Comparison of ENCODE assay signal across 9 cellular contexts in genomic region chr5:100840364-100840763, GRCh38.
DNase-seq lines count a peak whose midpoint lies in the region; ATAC-seq, FAIRE-seq and TF ChIP-seq lines count a peak whose summit lies in the region.
"Had no signal": no experiment of that assay in that cellular context is flagged by ENCODE, and none has a peak within 500 bp of the region (broad histone marks: within the 10 kb centered on the region; RNA-seq: fewer than 3 reads in every experiment).

No MANE protein-coding gene starts in this region.

- H3K4me1 ChIP-seq in keratinocyte (ENCODE audit: control insufficient read depth, extremely low read depth, insufficient read depth, low read length) = peaks cover 16% of the 10 kb centered on the region

- peaks cover 62% of the 10 kb centered on the region for H3K4me1 Mint-ChIP-seq in activated naive CD4-positive, alpha-beta T cell treated with anti-CD3 and anti-CD28 coated beads for 36 hours (ENCODE audit: low read depth)
- peaks cover 53% of the 10 kb centered on the region for H3K4me1 Mint-ChIP-seq in T-helper 1 cell treated with Interleukin-12 subunit alpha and Interleukin-12 subunit beta and Interleukin-4 antibody, amounts not matched to agents 30 μg/mL and 1 μg/mL, for 36 hours (ENCODE audit: low read depth)

- H3K79me2 ChIP-seq in keratinocyte (ENCODE audit: control insufficient read depth, insufficient read depth, low read length) = no peaks in the 10 kb centered on the region

- no peaks in the 10 kb centered on the region for H3K9me3 ChIP-seq in keratinocyte (ENCODE audit: control insufficient read depth, low read depth, low read length)

- no peaks in the 10 kb centered on the region for H4K20me1 ChIP-seq in keratinocyte (ENCODE audit: control insufficient read depth, extremely low read depth, insufficient read depth, low read length)

- H3K27ac ChIP-seq in keratinocyte (ENCODE audit: control insufficient read depth, insufficient read depth, low read length) = peak overlapping the region; percentile 51

- no peaks in the 10 kb centered on the region for H3K9me1 ChIP-seq in keratinocyte (ENCODE audit: control insufficient read depth, extremely low read depth, insufficient read depth, low read length)

- FAIRE-seq in keratinocyte (lab: Jason Lieb, UNC) = peak; percentile 85

- H3K27me3 ChIP-seq in keratinocyte (ENCODE audit: control insufficient read depth, extremely low read depth, insufficient read depth, low read length) = no peaks in the 10 kb centered on the region

- no peaks in the 10 kb centered on the region for H3K36me3 ChIP-seq in keratinocyte (ENCODE audit: control insufficient read depth in 2 of 2, extremely low read depth in 1 of 2, insufficient read depth in 2 of 2, low read length in 2 of 2)

- ATAC-seq in HG03064 (IDR thresholded peaks at IDR 0.05; ENCODE audit: low read depth, unreplicated experiment) = peak; percentile 67

- H3K9ac ChIP-seq in keratinocyte (ENCODE audit: control insufficient read depth, extremely low read depth, insufficient read depth, low read length) = no peak overlapping the region

- no peak overlapping the region for H3K4me3 ChIP-seq in keratinocyte (ENCODE audit: control insufficient read depth in 2 of 3, extremely low read depth in 1 of 3, insufficient read depth in 2 of 3, low read depth in 1 of 3, low read length in 3 of 3)

- H2AFZ ChIP-seq in keratinocyte (ENCODE audit: control insufficient read depth, low read length) = no peak overlapping the region

- peak overlapping the region; percentile 77 for H3K27ac Mint-ChIP-seq in activated naive CD4-positive, alpha-beta T cell treated with anti-CD3 and anti-CD28 coated beads for 36 hours
- peak overlapping the region; percentile 84 for H3K27ac Mint-ChIP-seq in T-helper 1 cell treated with Interleukin-12 subunit alpha and Interleukin-12 subunit beta and Interleukin-4 antibody, amounts not matched to agents 30 μg/mL and 1 μg/mL, for 36 hours

- H3K4me2 ChIP-seq in keratinocyte (ENCODE audit: control insufficient read depth, extremely low read depth, insufficient read depth, low read depth, low read length) = peak overlapping the region; percentile 40

- no peaks in the 10 kb centered on the region for H3K9me3 Mint-ChIP-seq in activated naive CD4-positive, alpha-beta T cell treated with anti-CD3 and anti-CD28 coated beads for 36 hours
- H3K9me3 Mint-ChIP-seq in T-helper 1 cell treated with Interleukin-12 subunit alpha and Interleukin-12 subunit beta and Interleukin-4 antibody, amounts not matched to agents 30 μg/mL and 1 μg/mL, for 36 hours = no peaks in the 10 kb centered on the region

- no peak overlapping the region for H3K4me3 Mint-ChIP-seq in activated naive CD4-positive, alpha-beta T cell treated with anti-CD3 and anti-CD28 coated beads for 36 hours
- peak overlapping the region; percentile 65 for H3K4me3 Mint-ChIP-seq in T-helper 1 cell treated with Interleukin-12 subunit alpha and Interleukin-12 subunit beta and Interleukin-4 antibody, amounts not matched to agents 30 μg/mL and 1 μg/mL, for 36 hours

- peaks cover 2% of the 10 kb centered on the region for H3K36me3 Mint-ChIP-seq in activated naive CD4-positive, alpha-beta T cell treated with anti-CD3 and anti-CD28 coated beads for 36 hours (ENCODE audit: low read depth)
- H3K36me3 Mint-ChIP-seq in T-helper 1 cell treated with Interleukin-12 subunit alpha and Interleukin-12 subunit beta and Interleukin-4 antibody, amounts not matched to agents 30 μg/mL and 1 μg/mL, for 36 hours (ENCODE audit: low read depth) = peaks cover 39% of the 10 kb centered on the region

- TF ChIP-seq CTCF in keratinocyte (optimal IDR thresholded peaks at IDR 0.05 in 1 of 3, IDR thresholded peaks at IDR 0.05 in 1 of 3, conservative IDR thresholded peaks at IDR 0.05 in 1 of 3; ENCODE audit: extremely low read depth in 1 of 3, insufficient read depth in 2 of 3, low read length in 3 of 3) = no peak

- dilution Hi-C loops in keratinocyte (cut with MboI; ENCODE audit: extremely low pct_ligation_motif_present, low sequenced_read_pairs) = no loop called here

- H3K27me3 Mint-ChIP-seq in activated naive CD4-positive, alpha-beta T cell treated with anti-CD3 and anti-CD28 coated beads for 36 hours (ENCODE audit: low read depth) = no peaks in the 10 kb centered on the region
- no peaks in the 10 kb centered on the region for H3K27me3 Mint-ChIP-seq in T-helper 1 cell treated with Interleukin-12 subunit alpha and Interleukin-12 subunit beta and Interleukin-4 antibody, amounts not matched to agents 30 μg/mL and 1 μg/mL, for 36 hours (ENCODE audit: low read depth)

- peak; percentile 69 for DNase-seq in activated naive CD4-positive, alpha-beta T cell treated with anti-CD3 and anti-CD28 coated beads for 36 hours
- DNase-seq in activated naive CD4-positive, alpha-beta T cell (lab: John Stamatoyannopoulos, UW) = no peak
- DNase-seq in keratinocyte (ENCODE audit: low read depth, low spot score) (no peak), NCI-H1417 (lab: John Stamatoyannopoulos, UW) (no peak), NCI-H187 (lab: John Stamatoyannopoulos, UW) (no peak), DMS114 treated with DMSO at 0.1 percent for 48 hours (lab: John Stamatoyannopoulos, UW; ENCODE audit: unreplicated experiment) (no peak)
- DNase-seq: DND-41 had no signal

- CTCF ChIA-PET in activated naive CD4-positive, alpha-beta T cell treated with anti-CD3 and anti-CD28 coated beads for 36 hours (lab: Charles Lee) = interaction anchor here (1.0 to 1.5 kb wide), 2 partner anchors 17 to 63 kb away, joined by 3 read pairs; partner anchors contain the start of gene ST8SIA4

- intact Hi-C loops in activated naive CD4-positive, alpha-beta T cell treated with anti-CD3 and anti-CD28 coated beads for 36 hours (cut with micrococcal nuclease) = loop anchor here (1.0 to 5.0 kb wide), 8 partner anchors 13 to 303 kb away; partner anchors contain the start of gene FAM174A
